ENCODE assay signal across 8 cellular contexts in genomic region chr11:67356867-67357561, GRCh38. TPM values are rescaled to one million over a fixed set of nuclear protein-coding genes. Genes with fewer than 3 reads are reported as not detected.
DNase-seq lines count a peak whose midpoint lies in the region; ATAC-seq and TF ChIP-seq lines count a peak whose summit lies in the region.

No MANE protein-coding gene starts in this region.

- H3K4me3 ChIP-seq in BLaER1 (peak overlapping the region; percentile 43; the same call in 1 of the 2 replicates), H7 (ENCODE audit: insufficient read depth, low read depth, low read length) (no peak overlapping the region)

- POLR2A ChIA-PET in activated CD4-positive, alpha-beta memory T cell treated with anti-CD3 and anti-CD28 coated beads, Interleukin-2, amount 10 ng/mL, durations not matched to agents 7 days and 5 days (lab: Charles Lee): interaction anchor here (0.6 to 8.0 kb wide), 7 partner anchors 15 to 184 kb away, joined by 3 to 122 read pairs (median 3); partner anchors contain the start of genes CLCF1, PPP1CA, RAD9A and TBC1D10C

- peak overlapping the region; percentile 52 for H3K27ac Mint-ChIP-seq in activated CD4-positive, alpha-beta memory T cell treated with anti-CD3 and anti-CD28 coated beads, Interleukin-2, amount 10 ng/mL, durations not matched to agents 7 days and 5 days
- peak overlapping the region; percentile 11 to 83 for H3K27ac Mint-ChIP-seq in effector memory CD8-positive, alpha-beta T cell
- peak overlapping the region; percentile 23 for H3K27ac Mint-ChIP-seq in mesothelial cell of epicardium
- peak overlapping the region; percentile 97 for H3K27ac Mint-ChIP-seq in stimulated activated effector memory CD8-positive, alpha-beta T cell treated with anti-CD3 and anti-CD28 coated beads, Interleukin-12 subunit alpha, Interleukin-12 subunit beta, amount 100 ng/mL, for 72 hours

- H3K4me2 ChIP-seq in BLaER1: peak overlapping the region; percentile 99

- no peaks in the 10 kb centered on the region for H3K9me3 ChIP-seq in BLaER1

- H3K36me3 ChIP-seq in BLaER1: no peaks in the 10 kb centered on the region
- H3K36me3 ChIP-seq in H7 (replicated peaks; ENCODE audit: control insufficient read depth, insufficient read depth, low read length): no peaks in the 10 kb centered on the region

- ATAC-seq in effector memory CD8-positive, alpha-beta T cell (replicated peaks): no peak
- peak; percentile 12 for ATAC-seq in stimulated activated effector memory CD8-positive, alpha-beta T cell treated with anti-CD3 and anti-CD28 coated beads, Interleukin-12 subunit alpha, Interleukin-12 subunit beta, amount 100 ng/mL, for 72 hours
- no peak for ATAC-seq in GM19397 (IDR thresholded peaks at IDR 0.05; ENCODE audit: unreplicated experiment)

- H3K4me3 Mint-ChIP-seq in activated CD4-positive, alpha-beta memory T cell treated with anti-CD3 and anti-CD28 coated beads, Interleukin-2, amount 10 ng/mL, durations not matched to agents 7 days and 5 days: peak overlapping the region; percentile 36
- peak overlapping the region in 1 of 2 donors; percentile 11 for H3K4me3 Mint-ChIP-seq in effector memory CD8-positive, alpha-beta T cell
- no peak overlapping the region for H3K4me3 Mint-ChIP-seq in mesothelial cell of epicardium
- H3K4me3 Mint-ChIP-seq in stimulated activated effector memory CD8-positive, alpha-beta T cell treated with anti-CD3 and anti-CD28 coated beads, Interleukin-12 subunit alpha, Interleukin-12 subunit beta, amount 100 ng/mL, for 72 hours: peak overlapping the region; percentile 38

- peaks cover 5% of the 10 kb centered on the region for H3K36me3 Mint-ChIP-seq in activated CD4-positive, alpha-beta memory T cell treated with anti-CD3 and anti-CD28 coated beads, Interleukin-2, amount 10 ng/mL, durations not matched to agents 7 days and 5 days (ENCODE audit: low read depth)
- H3K36me3 Mint-ChIP-seq in effector memory CD8-positive, alpha-beta T cell (ENCODE audit: insufficient read depth): peaks cover 16% of the 10 kb centered on the region
- no peaks in the 10 kb centered on the region for H3K36me3 Mint-ChIP-seq in mesothelial cell of epicardium
- H3K36me3 Mint-ChIP-seq in stimulated activated effector memory CD8-positive, alpha-beta T cell treated with anti-CD3 and anti-CD28 coated beads, Interleukin-12 subunit alpha, Interleukin-12 subunit beta, amount 100 ng/mL, for 72 hours: peaks cover 18% of the 10 kb centered on the region

- CTCF ChIA-PET in activated CD4-positive, alpha-beta memory T cell treated with anti-CD3 and anti-CD28 coated beads, Interleukin-2, amount 10 ng/mL, durations not matched to agents 7 days and 5 days (lab: Charles Lee): interaction anchor here (0.6 to 18.6 kb wide), 9 partner anchors 11 to 184 kb away, joined by 3 to 847 read pairs (median 4); partner anchors contain the start of genes CLCF1, PPP1CA, PTPRCAP and RAD9A

- TF ChIP-seq CTCF in mesothelial cell of epicardium (IDR thresholded peaks at IDR 0.05; ENCODE audit: unreplicated experiment): peak; percentile 94

- peak overlapping the region; percentile 71 for H3K9ac ChIP-seq in BLaER1

- peak; percentile 93 for DNase-seq in H7
- peak; percentile 58 for DNase-seq in NCI-H748 treated with DMSO at 0.1 percent for 48 hours (lab: John Stamatoyannopoulos, UW)
- DNase-seq in activated CD4-positive, alpha-beta memory T cell treated with anti-CD3 and anti-CD28 coated beads, Interleukin-2, amount 10 ng/mL, durations not matched to agents 7 days and 5 days: peak; percentile 75
- DNase-seq in effector memory CD8-positive, alpha-beta T cell: peak; percentile 61 to 67 (median 62)
- DNase-seq in mesothelial cell of epicardium (ENCODE audit: low spot score in 2 of 2, unreplicated experiment in 2 of 2): peak in 1 of 2 experiments; percentile 73
- peak; percentile 63 to 85 for DNase-seq in stimulated activated effector memory CD8-positive, alpha-beta T cell treated with anti-CD3 and anti-CD28 coated beads, Interleukin-12 subunit alpha, Interleukin-12 subunit beta, amount 100 ng/mL, for 72 hours (ENCODE audit: low spot score in 2 of 2)

- H3K27me3 ChIP-seq in BLaER1 (0 out of 2 replicates have a peak, but pooled peaks cover 9% of the 10 kb centered on the region), H7 (ENCODE audit: control insufficient read depth, insufficient read depth, low read length) (no peaks in the 10 kb centered on the region; the same call in 1 of the 2 replicates)

- H3K27ac ChIP-seq in BLaER1: peak overlapping the region; percentile 95

- peaks cover 41% of the 10 kb centered on the region for H3K4me1 Mint-ChIP-seq in activated CD4-positive, alpha-beta memory T cell treated with anti-CD3 and anti-CD28 coated beads, Interleukin-2, amount 10 ng/mL, durations not matched to agents 7 days and 5 days
- H3K4me1 Mint-ChIP-seq in effector memory CD8-positive, alpha-beta T cell (ENCODE audit: low read depth in 2 of 2): peaks cover 38 to 41% of the 10 kb centered on the region in 2 donors
- peaks cover 33% of the 10 kb centered on the region for H3K4me1 Mint-ChIP-seq in mesothelial cell of epicardium
- peaks cover 56% of the 10 kb centered on the region for H3K4me1 Mint-ChIP-seq in stimulated activated effector memory CD8-positive, alpha-beta T cell treated with anti-CD3 and anti-CD28 coated beads, Interleukin-12 subunit alpha, Interleukin-12 subunit beta, amount 100 ng/mL, for 72 hours

- H3K27me3 Mint-ChIP-seq in activated CD4-positive, alpha-beta memory T cell treated with anti-CD3 and anti-CD28 coated beads, Interleukin-2, amount 10 ng/mL, durations not matched to agents 7 days and 5 days: peaks cover 23% of the 10 kb centered on the region
- no peaks in the 10 kb centered on the region for H3K27me3 Mint-ChIP-seq in effector memory CD8-positive, alpha-beta T cell
- H3K27me3 Mint-ChIP-seq in mesothelial cell of epicardium (ENCODE audit: low read depth): no peaks in the 10 kb centered on the region

- no peaks in the 10 kb centered on the region for H4K20me1 ChIP-seq in BLaER1

- H3K9me3 Mint-ChIP-seq in activated CD4-positive, alpha-beta memory T cell treated with anti-CD3 and anti-CD28 coated beads, Interleukin-2, amount 10 ng/mL, durations not matched to agents 7 days and 5 days: no peaks in the 10 kb centered on the region
- no peaks in the 10 kb centered on the region for H3K9me3 Mint-ChIP-seq in effector memory CD8-positive, alpha-beta T cell
- no peaks in the 10 kb centered on the region for H3K9me3 Mint-ChIP-seq in mesothelial cell of epicardium
- H3K9me3 Mint-ChIP-seq in stimulated activated effector memory CD8-positive, alpha-beta T cell treated with anti-CD3 and anti-CD28 coated beads, Interleukin-12 subunit alpha, Interleukin-12 subunit beta, amount 100 ng/mL, for 72 hours: no peaks in the 10 kb centered on the region

- peaks cover 54% of the 10 kb centered on the region for H3K4me1 ChIP-seq in BLaER1

RNA-seq across cellular contexts. Expression of gene POLD4, which starts 3.7 kb away (rescaled TPM):
- 49.8 and 53.9 TPM in 2 replicates for total RNA-seq in H7 (2014; rRNA removed; shearing (Covaris generic))
- 10 to 100 TPM; 74.0 to 74.1 TPM for total RNA-seq in activated CD4-positive, alpha-beta memory T cell treated with anti-CD3 and anti-CD28 coated beads, Interleukin-2, amount 10 ng/mL, durations not matched to agents 7 days and 5 days
- total RNA-seq in mesothelial cell of epicardium: 32.0 to 37.9 TPM (median 32.2 TPM) in 3 replicates

RNA-seq across cellular contexts. Expression of gene CLCF1, which starts 16.4 kb away (rescaled TPM):
- total RNA-seq in H7 (2014; rRNA removed; shearing (Covaris generic)): 3.7 and 4.4 TPM in 2 replicates
- under 1 TPM; 0.65 to 0.71 TPM for total RNA-seq in activated CD4-positive, alpha-beta memory T cell treated with anti-CD3 and anti-CD28 coated beads, Interleukin-2, amount 10 ng/mL, durations not matched to agents 7 days and 5 days
- 5.9 to 6.3 TPM (median 6.1 TPM) in 3 replicates for total RNA-seq in mesothelial cell of epicardium

RNA-seq across cellular contexts. Expression of gene RAD9A, which starts 34.8 kb away (rescaled TPM):
- total RNA-seq in H7 (2014; rRNA removed; shearing (Covaris generic)): 20.2 and 27.0 TPM in 2 replicates
- 10 to 100 TPM; 48.0 to 53.9 TPM for total RNA-seq in activated CD4-positive, alpha-beta memory T cell treated with anti-CD3 and anti-CD28 coated beads, Interleukin-2, amount 10 ng/mL, durations not matched to agents 7 days and 5 days
- 44.7 to 48.8 TPM (median 48.7 TPM) in 3 replicates for total RNA-seq in mesothelial cell of epicardium

RNA-seq across cellular contexts. Expression of gene PPP1CA, which starts 44.6 kb away (rescaled TPM):
- 246 and 314 TPM in 2 replicates for total RNA-seq in H7 (2014; rRNA removed; shearing (Covaris generic))
- total RNA-seq in activated CD4-positive, alpha-beta memory T cell treated with anti-CD3 and anti-CD28 coated beads, Interleukin-2, amount 10 ng/mL, durations not matched to agents 7 days and 5 days: 100 to 1,000 TPM; 308 to 315 TPM
- 103 to 107 TPM (median 103 TPM) in 3 replicates for total RNA-seq in mesothelial cell of epicardium

RNA-seq across cellular contexts. Expression of gene TBC1D10C, which starts 46.9 kb away (rescaled TPM):
- total RNA-seq in H7 (2014; rRNA removed; shearing (Covaris generic)): 0.44 and 0.52 TPM in 2 replicates
- total RNA-seq in activated CD4-positive, alpha-beta memory T cell treated with anti-CD3 and anti-CD28 coated beads, Interleukin-2, amount 10 ng/mL, durations not matched to agents 7 days and 5 days: 100 to 1,000 TPM; 285 to 310 TPM
- total RNA-seq in mesothelial cell of epicardium: 0.41 to 0.82 TPM (median 0.74 TPM) in 3 replicates

Comparison
In these comparisons a context has a peak if more than half of its experiments do, and no peak if none do; other contexts are left out.
1. H3K27ac Mint-ChIP-seq: peak in every context shown above with its lines; median percentile 97 in stimulated activated effector memory CD8-positive, alpha-beta T cell treated with anti-CD3 and anti-CD28 coated beads, Interleukin-12 subunit alpha, Interleukin-12 subunit beta, amount 100 ng/mL, for 72 hours; 52 in activated CD4-positive, alpha-beta memory T cell treated with anti-CD3 and anti-CD28 coated beads, Interleukin-2, amount 10 ng/mL, durations not matched to agents 7 days and 5 days; 47 in effector memory CD8-positive, alpha-beta T cell; 23 in mesothelial cell of epicardium.